Comparison of ENCODE assay signal across 20 cellular contexts in genomic region chr7:116477646-116478045, GRCh38. TPM values are rescaled to one million over a fixed set of nuclear protein-coding genes. Genes with fewer than 3 reads are reported as not detected.
"Had no signal": no experiment of that assay in that cellular context is flagged by ENCODE, and none has a peak within 500 bp of the region (broad histone marks: within the 10 kb centered on the region; RNA-seq: fewer than 3 reads in every experiment).

No MANE protein-coding gene starts in this region.

- H3K27me3 Mint-ChIP-seq: activated naive CD8-positive, alpha-beta T cell treated with anti-CD3 and anti-CD28 coated beads, Interleukin-2, amount 10 ng/mL, durations not matched to agents 7 days and 5 days had no signal

- H3K4me1 ChIP-seq: body of pancreas had no signal

- DNase-seq: activated CD4-positive, alpha-beta memory T cell treated with anti-CD3 and anti-CD28 coated beads, Interleukin-2, amount 10 ng/mL, durations not matched to agents 7 days and 5 days; activated CD4-positive, alpha-beta T cell treated with anti-CD3 and anti-CD28 coated beads for 36 hours; activated CD4-positive, alpha-beta T cell treated with anti-CD3 and anti-CD28 coated beads, Interleukin-2, amount 50 U/mL, for 1 hour; activated naive CD4-positive, alpha-beta T cell treated with anti-CD3 and anti-CD28 coated beads, Interleukin-2, amount 50 U/mL, for 16 hours; activated naive CD8-positive, alpha-beta T cell treated with anti-CD3 and anti-CD28 coated beads, Interleukin-2, amount 10 ng/mL, durations not matched to agents 7 days and 5 days; activated T-cell treated with anti-CD3 and anti-CD28 coated beads for 4 hours; activated T-cell treated with anti-CD3 and anti-CD28 coated beads, Interleukin-2, amount 50 U/mL, for 72 hours; aorta; body of pancreas; NCI-H1048; NCI-H146; NCI-H187 treated with DMSO at 0.1 percent for 48 hours; NCI-H2081 treated with DMSO at 0.1 percent for 48 hours; NCI-H446; NCI-H524; T-helper 1 cell; WERI-Rb-1 had no signal

- H3K4me3 ChIP-seq: body of pancreas had no signal

- H3K36me3 ChIP-seq: WERI-Rb-1 had no signal

- H3K4me3 Mint-ChIP-seq: activated CD4-positive, alpha-beta memory T cell treated with anti-CD3 and anti-CD28 coated beads, Interleukin-2, amount 10 ng/mL, durations not matched to agents 7 days and 5 days; activated CD4-positive, alpha-beta T cell treated with anti-CD3 and anti-CD28 coated beads for 36 hours; activated naive CD8-positive, alpha-beta T cell treated with anti-CD3 and anti-CD28 coated beads, Interleukin-2, amount 10 ng/mL, durations not matched to agents 7 days and 5 days; activated T-cell treated with anti-CD3 and anti-CD28 coated beads, Interleukin-2, amount 50 U/mL, for 72 hours; central memory CD8-positive, alpha-beta T cell had no signal

- H3K27ac ChIP-seq: body of pancreas, WERI-Rb-1 had no signal

- H3K27ac Mint-ChIP-seq: activated CD4-positive, alpha-beta memory T cell treated with anti-CD3 and anti-CD28 coated beads, Interleukin-2, amount 10 ng/mL, durations not matched to agents 7 days and 5 days; activated CD4-positive, alpha-beta T cell treated with anti-CD3 and anti-CD28 coated beads for 36 hours; activated naive CD8-positive, alpha-beta T cell treated with anti-CD3 and anti-CD28 coated beads, Interleukin-2, amount 10 ng/mL, durations not matched to agents 7 days and 5 days; activated T-cell treated with anti-CD3 and anti-CD28 coated beads, Interleukin-2, amount 50 U/mL, for 72 hours had no signal

- H3K27me3 ChIP-seq: body of pancreas had no signal

- H3K4me1 Mint-ChIP-seq: activated CD4-positive, alpha-beta memory T cell treated with anti-CD3 and anti-CD28 coated beads, Interleukin-2, amount 10 ng/mL, durations not matched to agents 7 days and 5 days; activated CD4-positive, alpha-beta T cell treated with anti-CD3 and anti-CD28 coated beads for 36 hours; activated naive CD8-positive, alpha-beta T cell treated with anti-CD3 and anti-CD28 coated beads, Interleukin-2, amount 10 ng/mL, durations not matched to agents 7 days and 5 days had no signal

- H3K9me3 ChIP-seq: body of pancreas had no signal

- ATAC-seq: activated CD4-positive, alpha-beta T cell treated with anti-CD3 and anti-CD28 coated beads for 36 hours; activated T-cell treated with anti-CD3 and anti-CD28 coated beads, Interleukin-2, amount 50 U/mL, for 72 hours; body of pancreas; Right ventricle myocardium inferior had no signal

- H3K9me3 Mint-ChIP-seq: central memory CD8-positive, alpha-beta T cell had no signal

RNA-seq across cellular contexts. Expression of gene CAV2, which starts 21.9 kb away (rescaled TPM):
- total RNA-seq: activated CD4-positive, alpha-beta memory T cell treated with anti-CD3 and anti-CD28 coated beads, Interleukin-2, amount 10 ng/mL, durations not matched to agents 7 days and 5 days; activated CD4-positive, alpha-beta T cell treated with anti-CD3 and anti-CD28 coated beads for 36 hours; activated naive CD8-positive, alpha-beta T cell treated with anti-CD3 and anti-CD28 coated beads, Interleukin-2, amount 10 ng/mL, durations not matched to agents 7 days and 5 days; activated T-cell treated with anti-CD3 and anti-CD28 coated beads, Interleukin-2, amount 50 U/mL, for 72 hours; T-helper 2 cell treated with Interferon-gamma antibody and Interleukin-4, amounts not matched to agents 100 ng/mL and 5 ng/mL, for 36 hours had no signal

RNA-seq across cellular contexts. Expression of gene CAV1, which starts 47.2 kb away (rescaled TPM):
- total RNA-seq: T-helper 2 cell treated with Interferon-gamma antibody and Interleukin-4, amounts not matched to agents 100 ng/mL and 5 ng/mL, for 36 hours had no signal
